Comparison of ENCODE assay signal across 9 cellular contexts in the genomic region with DNA sequence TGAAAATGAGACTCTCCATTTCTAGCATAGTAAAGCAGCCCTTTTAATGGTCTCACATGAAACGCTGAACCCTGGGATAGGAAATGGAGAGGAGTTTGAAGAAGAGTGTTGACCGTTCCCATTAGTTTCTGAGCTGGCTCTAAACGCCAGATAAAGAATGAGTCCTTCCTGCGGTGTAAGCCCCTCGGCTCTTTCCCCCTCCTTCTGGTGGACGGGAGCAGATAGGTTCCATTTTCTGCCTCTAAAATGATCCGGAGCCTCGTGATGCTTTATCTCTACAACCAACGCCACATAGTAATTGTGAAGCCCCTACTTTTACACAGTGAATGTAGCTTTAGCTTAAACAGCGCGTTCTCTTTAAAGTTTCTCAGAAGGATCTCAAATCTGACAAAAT. TPM values are rescaled to one million over a fixed set of nuclear protein-coding genes. Genes with fewer than 3 reads are reported as not detected.
A peak's percentile ranks its signal among the peaks of the same experiment; 100 is the strongest.
DNase-seq lines count a peak whose midpoint lies in the region; ATAC-seq, FAIRE-seq and TF ChIP-seq lines count a peak whose summit lies in the region.
"Had no signal": no experiment of that assay in that cellular context is flagged by ENCODE, and none has a peak within 500 bp of the region (broad histone marks: within the 10 kb centered on the region; RNA-seq: fewer than 3 reads in every experiment).

No MANE protein-coding gene starts in this region.

- POLR2A ChIA-PET in GM12878 (lab: Charles Lee): interaction anchor here (0.5 kb wide), 1 partner anchor 19 kb away, joined by 4 read pairs; no protein-coding TSS in a partner anchor

- H3K4me2 ChIP-seq in GM12878 (ENCODE audit: control insufficient read depth, insufficient read depth): peak overlapping the region; percentile 88

- FAIRE-seq in GM12878 (lab: Jason Lieb, UNC): peak; percentile 61
- FAIRE-seq in kidney (lab: Jason Lieb, UNC): no peak

- DNase-seq in NCI-H146 (lab: John Stamatoyannopoulos, UW) (peak; percentile 84), GM12878 (ENCODE audit: low read depth, low spot score) (no peak), kidney (peak; percentile 30), stomach (no peak), omental fat pad (ENCODE audit: low spot score) (no peak), H4 (ENCODE audit: low spot score) (no peak)
- no peak for DNase-seq in effector memory CD4-positive, alpha-beta T cell
- DNase-seq: activated CD4-positive, alpha-beta memory T cell treated with anti-CD3 and anti-CD28 coated beads for 36 hours; NCI-H446 had no signal

- intact Hi-C loops in GM12878 (cut with micrococcal nuclease; ENCODE audit: unreplicated experiment) (no loop called here), kidney (cut with DNase I) (no loop called here), stomach (cut with DNase I; ENCODE audit: low total_unique reads) (no loop called here)

- H3K4me3 ChIP-seq in GM12878 (peak overlapping the region; percentile 68; the same call in 1 of the 2 replicates), kidney (ENCODE audit: low read length in 2 of 2) (peak overlapping the region in 1 of 2 donors; percentile 54), stomach (peak overlapping the region in 3 of 4 donors; percentile 23 to 32 (median 29))
- no peak overlapping the region for H3K4me3 ChIP-seq in effector memory CD4-positive, alpha-beta T cell (ENCODE audit: insufficient read depth, low read depth, low read length, poor library complexity, severe bottlenecking)

- H3K4me1 ChIP-seq in GM12878 (ENCODE audit: control insufficient read depth, insufficient read depth, low read length) (peaks cover 9% of the 10 kb centered on the region), kidney (ENCODE audit: control insufficient read depth in 1 of 2, insufficient read depth in 1 of 2, low read depth in 1 of 2, low read length in 2 of 2) (no peaks in the 10 kb centered on the region), stomach (peaks cover 0 to 6% (median 0%) of the 10 kb centered on the region in 4 donors)
- peaks cover 5% of the 10 kb centered on the region for H3K4me1 ChIP-seq in effector memory CD4-positive, alpha-beta T cell (ENCODE audit: control insufficient read depth, insufficient read depth, low read length, poor library complexity, severe bottlenecking)

- no peaks in the 10 kb centered on the region for H4K20me1 ChIP-seq in GM12878 (ENCODE audit: control insufficient read depth, insufficient read depth)

- no peak for ATAC-seq in GM12878
- no peak for ATAC-seq in omental fat pad (ENCODE audit: low FRiP score)

- H2AFZ ChIP-seq in GM12878 (ENCODE audit: control insufficient read depth, low read depth, low read length): peak overlapping the region; percentile 57; the same call in 1 of the 2 replicates

- H3K27me3 ChIP-seq in GM12878 (replicated peaks in 1 of 2; ENCODE audit: control insufficient read depth in 2 of 2, insufficient read depth in 2 of 2, low read length in 1 of 2) (no peaks in the 10 kb centered on the region; a peak in 1 of 4 replicates), stomach (peaks cover 0 to 5% (median 0%) of the 10 kb centered on the region in 3 donors)
- no peaks in the 10 kb centered on the region for H3K27me3 ChIP-seq in effector memory CD4-positive, alpha-beta T cell (replicated peaks; ENCODE audit: control insufficient read depth, insufficient read depth, low read length, poor library complexity, severe bottlenecking)

- in situ Hi-C loops in GM12878 (cut with MboI): no loop called here

- RAD21 ChIA-PET in GM12878 (lab: Charles Lee; ENCODE audit: unreplicated experiment): interaction anchor here (1.2 kb wide), 1 partner anchor 120 kb away, joined by 4 read pairs; no protein-coding TSS in a partner anchor

- TF ChIP-seq RAD21 in GM12878 (IDR thresholded peaks at IDR 0.05; ENCODE audit: insufficient read depth, low read depth, low read length): no peak

- no peak overlapping the region for H3K9ac ChIP-seq in GM12878 (ENCODE audit: control insufficient read depth, insufficient read depth, low read length)
- no peak overlapping the region for H3K9ac ChIP-seq in kidney (ENCODE audit: low read length in 2 of 2)

- SMC1A ChIA-PET in GM12878 (lab: Charles Lee; ENCODE audit: uncharacterized antibody, unreplicated experiment): interaction anchor here (0.7 to 1.2 kb wide), 3 partner anchors 10 to 98 kb away, joined by 3 to 4 read pairs (median 3); no protein-coding TSS in a partner anchor

- H3K79me2 ChIP-seq in GM12878 (ENCODE audit: control insufficient read depth, insufficient read depth, low read length): no peaks in the 10 kb centered on the region

- CTCF ChIA-PET in GM12878 (lab: Yijun Ruan, JAX): interaction anchor here (1.3 kb wide), 1 partner anchor 8 kb away, joined by 4 read pairs; no protein-coding TSS in a partner anchor

- no TSS peak for BruUV-seq in GM12878 (replicated peaks; lab: Mats Ljungman, UMichigan)

- no peak for TF ChIP-seq CTCF in GM12878 (IDR thresholded peaks at IDR 0.05 in 2 of 3, conservative IDR thresholded peaks at IDR 0.05 in 1 of 3; ENCODE audit: control insufficient read depth in 2 of 3, extremely low read depth in 1 of 3, insufficient read depth in 1 of 3, low read depth in 3 of 3, low read length in 3 of 3)
- no peak for TF ChIP-seq CTCF in kidney (IDR thresholded peaks at IDR 0.05; ENCODE audit: borderline replicate concordance, extremely low read depth, insufficient read depth)
- no peak for TF ChIP-seq CTCF in stomach (IDR thresholded peaks at IDR 0.05)
- no peak for TF ChIP-seq CTCF in omental fat pad (IDR thresholded peaks at IDR 0.05)

- H3K9me3 ChIP-seq in GM12878 (replicated peaks; ENCODE audit: control insufficient read depth, insufficient read depth, low read length) (no peaks in the 10 kb centered on the region), kidney (ENCODE audit: control insufficient read depth in 1 of 2, low read length in 2 of 2) (no peaks in the 10 kb centered on the region), stomach (no peaks in the 10 kb centered on the region)
- no peaks in the 10 kb centered on the region for H3K9me3 ChIP-seq in effector memory CD4-positive, alpha-beta T cell (ENCODE audit: control insufficient read depth, low read length)

- TF ChIP-seq EP300 in GM12878 (IDR thresholded peaks at IDR 0.05; ENCODE audit: borderline replicate concordance in 1 of 2, control insufficient read depth in 1 of 2, low read depth in 2 of 2, low read length in 2 of 2) (no peak), stomach (IDR thresholded peaks at IDR 0.05) (no peak)

- TF ChIP-seq POLR2A in GM12878 (IDR thresholded peaks at IDR 0.05; ENCODE audit: low read depth, low read length): no peak
- TF ChIP-seq POLR2A in stomach (IDR thresholded peaks at IDR 0.05): no peak

- no peak overlapping the region for H3K27ac ChIP-seq in GM12878 (ENCODE audit: control insufficient read depth, insufficient read depth)
- H3K27ac ChIP-seq in kidney (ENCODE audit: low read depth in 2 of 2, low read length in 2 of 2): no peak overlapping the region
- peak overlapping the region in 4 of 5 donors; percentile 42 to 62 (median 44) for H3K27ac ChIP-seq in stomach
- no peak overlapping the region for H3K27ac ChIP-seq in effector memory CD4-positive, alpha-beta T cell (ENCODE audit: insufficient read depth, low read length, poor library complexity, severe bottlenecking)

- 37% methylated on average over 11 of the region's 11 CpGs for WGBS in GM12878 (ENCODE audit: insufficient coverage, insufficient replicate concordance, low lambda C conversion rate, missing lambda C conversion rate)
- WGBS in stomach, 5 donors: 52 to 73% (median 64%) methylated on average over 11 of the region's 11 CpGs

- H3K36me3 ChIP-seq in GM12878 (ENCODE audit: control insufficient read depth in 2 of 2, insufficient read depth in 2 of 2, low read length in 1 of 2): no peaks in the 10 kb centered on the region
- H3K36me3 ChIP-seq in kidney (ENCODE audit: control insufficient read depth in 1 of 2, insufficient read depth in 2 of 2, low read length in 2 of 2): no peaks in the 10 kb centered on the region
- no peaks in the 10 kb centered on the region for H3K36me3 ChIP-seq in stomach
- no peaks in the 10 kb centered on the region for H3K36me3 ChIP-seq in effector memory CD4-positive, alpha-beta T cell (ENCODE audit: control insufficient read depth, insufficient read depth, low read length)

TF ChIP-seq in GM12878, 131 proteins besides CTCF, POLR2A, EP300 and RAD21 (continues in another document):
- TF ChIP-seq YY1 (IDR thresholded peaks at IDR 0.05; ENCODE audit: low read depth, low read length) (no peak), ZSCAN29 (IDR thresholded peaks at IDR 0.05) (no peak), KLF5 (IDR thresholded peaks at IDR 0.05; ENCODE audit: partially characterized antibody) (no peak), TCF12 (IDR thresholded peaks at IDR 0.05; ENCODE audit: low read depth, low read length) (no peak), WRNIP1 (IDR thresholded peaks at IDR 0.05; ENCODE audit: borderline replicate concordance, low read depth, low read length) (no peak)

RNA-seq across cellular contexts. Expression of gene ZNF516, which starts 24.1 kb away (rescaled TPM):
- total RNA-seq in GM12878 (2013; cell fraction: nucleolus; rRNA removed): 64.3 and 64.4 TPM in 2 replicates
- total RNA-seq in GM12878 (2014; rRNA removed) (9.5 and 12.1 TPM in 2 replicates), GM12878 (2014; rRNA removed; fragmentation: Illumina TruSeq; extraction: Trizol) (6.8 and 6.9 TPM in 2 replicates), GM12878 (2021) (23.8 and 32.0 TPM in 2 replicates), kidney (28.7 TPM), stomach (10 to 100 TPM; 12.8 to 25.9 (median 17.0) TPM), omental fat pad (10 to 100 TPM; 11.2 to 27.7 (median 16.6) TPM)
- 7.3 TPM for polyA plus RNA-seq in GM12878 (2011; ENCODE audit: low read depth)
- polyA plus RNA-seq in GM12878 (2011; rRNA removed) (8.7 and 9.0 TPM in 2 replicates), GM12878 (2014; fragmentation: Illumina TruSeq; extraction: Trizol) (3.9 and 4.7 TPM in 2 replicates), GM12878 (2014; fragmentation: Nextera tagmentation; extraction: Ambion mirVana) (1 to 10 TPM; 2.0 to 4.2 TPM), GM12878 (2014; rRNA removed) (9.8 and 10.4 TPM in 2 replicates), GM12878 (2016; fragmentation: Nextera tagmentation; extraction: Ambion mirVana) (1 to 10 TPM; 8.2 to 8.3 TPM), kidney (ENCODE audit: insufficient read depth, low read depth, low replicate concordance) (6.7 TPM), stomach (1 to 10 TPM; 2.3 to 6.9 (median 3.2) TPM)
- polyA plus RNA-seq in GM12878 (2011; cell fraction: cytosol; rRNA removed): 5.5 and 6.0 TPM in 2 replicates
- 21.3 and 23.9 TPM in 2 replicates for polyA plus RNA-seq in GM12878 (2011; cell fraction: nucleus; rRNA removed)
- 11.5 and 14.1 TPM in 2 replicates for polyA plus RNA-seq in GM12878 (2012)
- polyA minus RNA-seq in GM12878 (2011; rRNA and poly(A)+ RNA removed): 6.5 and 11.3 TPM in 2 replicates
- 6.0 and 11.0 TPM in 2 replicates for polyA minus RNA-seq in GM12878 (2011; cell fraction: cytosol; rRNA and poly(A)+ RNA removed)
- polyA minus RNA-seq in GM12878 (2011; cell fraction: nucleus; rRNA and poly(A)+ RNA removed): 22.1 and 30.9 TPM in 2 replicates
- 7.0 and 7.4 TPM in 2 replicates for total RNA-seq in H4 (2014; rRNA removed; shearing (Covaris generic))

Comparison
In these comparisons a context has a peak if more than half of its experiments do, and no peak if none do; other contexts are left out.
1. DNase-seq: peak in NCI-H146 (single experiment) and kidney (single experiment); none in GM12878 (single experiment), stomach (single experiment), omental fat pad (single experiment), effector memory CD4-positive, alpha-beta T cell (0 of 3) and H4 (single experiment).
2. H3K27ac ChIP-seq: peak in stomach (4 of 5); none in GM12878 (single experiment), kidney (0 of 2) and effector memory CD4-positive, alpha-beta T cell (single experiment).